ENCODE assay signal across 1 cellular context in genomic region chr16:2968738-2969544, GRCh38.
TF ChIP-seq lines count a peak whose summit lies in the region.

PAQR4 (plus strand) TSS chr16:2969348; CDS start chr16:2969675, 327 bp downstream.

TF ChIP-seq in HepG2, 621 proteins besides CTCF, POLR2A, EP300 and RAD21 (continued from another document and continues in another):
- peak; percentile 96; the same call in 1 of the 2 replicates for TF ChIP-seq ZFP36L2 (CRISPR knock-in tag; IDR thresholded peaks at IDR 0.05)
- TF ChIP-seq SAFB2 (CRISPR knock-in tag; IDR thresholded peaks at IDR 0.05; ENCODE audit: borderline replicate concordance, low read depth), result peak; percentile 56; the same call in 1 of the 2 replicates
- TF ChIP-seq REL (CRISPR knock-in tag; conservative IDR thresholded peaks at IDR 0.05), result 0 out of 2 replicates have a peak, but pooled peaks have one; percentile 80
- TF ChIP-seq HMG20A (CRISPR knock-in tag; IDR thresholded peaks at IDR 0.05; ENCODE audit: borderline replicate concordance), result 0 out of 2 replicates have a peak, but pooled peaks have one; percentile 29
- TF ChIP-seq ZXDC (CRISPR knock-in tag; IDR thresholded peaks at IDR 0.05), result peak; percentile 80; the same call in 1 of the 2 replicates
- no peak for TF ChIP-seq ZSCAN30 (CRISPR knock-in tag; IDR thresholded peaks at IDR 0.05)
- 0 out of 2 replicates have a peak, but pooled peaks have one; percentile 46 for TF ChIP-seq PCBP1 (IDR thresholded peaks at IDR 0.05; ENCODE audit: borderline replicate concordance, low read depth, low read length)
- TF ChIP-seq POLR2AphosphoS2 (IDR thresholded peaks at IDR 0.05; ENCODE audit: low read depth, low read length), result no peak
- peak; percentile 46; the same call in 1 of the 2 replicates for TF ChIP-seq FOXA3 (CRISPR knock-in tag; IDR thresholded peaks at IDR 0.05)
- TF ChIP-seq SALL2 (CRISPR knock-in tag; IDR thresholded peaks at IDR 0.05), result peak; percentile 88
- 0 out of 2 replicates have a peak, but pooled peaks have one; percentile 14 for TF ChIP-seq HNF4G (IDR thresholded peaks at IDR 0.05; ENCODE audit: borderline replicate concordance, low read depth, low read length)
- TF ChIP-seq HNF4G (CRISPR knock-in tag; IDR thresholded peaks at IDR 0.05; ENCODE audit: borderline replicate concordance, low read depth), result peak; percentile 81; the same call in 1 of the 2 replicates
- TF ChIP-seq ATF5 (CRISPR knock-in tag; IDR thresholded peaks at IDR 0.05; ENCODE audit: low read depth), result no peak
- no peak for TF ChIP-seq ZNF850 (CRISPR knock-in tag; conservative IDR thresholded peaks at IDR 0.05)
- peak; percentile 74 for TF ChIP-seq GFI1 (CRISPR knock-in tag; IDR thresholded peaks at IDR 0.05; ENCODE audit: borderline replicate concordance)
- TF ChIP-seq RXRB (CRISPR knock-in tag; IDR thresholded peaks at IDR 0.05; ENCODE audit: borderline replicate concordance), result peak; percentile 76; the same call in 1 of the 2 replicates
- peak; percentile 92; the same call in 1 of the 2 replicates for TF ChIP-seq ZNF660 (CRISPR knock-in tag; IDR thresholded peaks at IDR 0.05; ENCODE audit: borderline replicate concordance, low read depth)
- peak; percentile 91 for TF ChIP-seq ZBED4 (CRISPR knock-in tag; IDR thresholded peaks at IDR 0.05; ENCODE audit: borderline replicate concordance)
- TF ChIP-seq FOSL2 (CRISPR knock-in tag; IDR thresholded peaks at IDR 0.05), result peak; percentile 58
- peak; percentile 99 for TF ChIP-seq NFKB2 (CRISPR knock-in tag; IDR thresholded peaks at IDR 0.05; ENCODE audit: borderline replicate concordance)
- TF ChIP-seq CSRNP1 (CRISPR knock-in tag; IDR thresholded peaks at IDR 0.05), result peak; percentile 96
- peak; percentile 56; the same call in 1 of the 2 replicates for TF ChIP-seq MTA1 (CRISPR knock-in tag; IDR thresholded peaks at IDR 0.05; ENCODE audit: borderline replicate concordance)
- peak; percentile 87; the same call in 1 of the 2 replicates for TF ChIP-seq PRMT3 (CRISPR knock-in tag; IDR thresholded peaks at IDR 0.05; ENCODE audit: borderline replicate concordance, low read depth)
- no peak for TF ChIP-seq SRSF4 (IDR thresholded peaks at IDR 0.05; ENCODE audit: low read depth, low read length, poor library complexity, severe bottlenecking)
- peak; percentile 83; the same call in 1 of the 2 replicates for TF ChIP-seq ZNF570 (CRISPR knock-in tag; IDR thresholded peaks at IDR 0.05; ENCODE audit: borderline replicate concordance)
- TF ChIP-seq CEBPZ (IDR thresholded peaks at IDR 0.05; ENCODE audit: low read length), result no peak
- TF ChIP-seq ZBTB46 (CRISPR knock-in tag; IDR thresholded peaks at IDR 0.05; ENCODE audit: borderline replicate concordance), result peak; percentile 91; the same call in 1 of the 2 replicates
- TF ChIP-seq ZNF362 (CRISPR knock-in tag; IDR thresholded peaks at IDR 0.05; ENCODE audit: borderline replicate concordance), result peak; percentile 53; the same call in 1 of the 2 replicates
- TF ChIP-seq E2F1 (CRISPR knock-in tag; IDR thresholded peaks at IDR 0.05), result peak; percentile 93
- TF ChIP-seq TERF1 (CRISPR knock-in tag; IDR thresholded peaks at IDR 0.05), result peak; percentile 81
- peak; percentile 99 for TF ChIP-seq TSC22D2 (CRISPR knock-in tag; IDR thresholded peaks at IDR 0.05; ENCODE audit: borderline replicate concordance)
- TF ChIP-seq SKIL (CRISPR knock-in tag; IDR thresholded peaks at IDR 0.05; ENCODE audit: borderline replicate concordance), result 0 out of 2 replicates have a peak, but pooled peaks have one; percentile 74
- TF ChIP-seq HMGA1 (CRISPR knock-in tag; conservative IDR thresholded peaks at IDR 0.05), result no peak
- TF ChIP-seq MAFG (CRISPR knock-in tag; IDR thresholded peaks at IDR 0.05), result no peak
- peak; percentile 65 for TF ChIP-seq RBFOX2 (IDR thresholded peaks at IDR 0.05; ENCODE audit: low read depth, low read length)
- peak; percentile 94 for TF ChIP-seq GABPB1 (CRISPR knock-in tag; IDR thresholded peaks at IDR 0.05)
- 0 out of 2 replicates have a peak, but pooled peaks have one; percentile 79 for TF ChIP-seq ZNF337 (CRISPR knock-in tag; IDR thresholded peaks at IDR 0.05; ENCODE audit: borderline replicate concordance, low read depth)
